Comparison of ENCODE assay signal across 8 cellular contexts in the genomic region with DNA sequence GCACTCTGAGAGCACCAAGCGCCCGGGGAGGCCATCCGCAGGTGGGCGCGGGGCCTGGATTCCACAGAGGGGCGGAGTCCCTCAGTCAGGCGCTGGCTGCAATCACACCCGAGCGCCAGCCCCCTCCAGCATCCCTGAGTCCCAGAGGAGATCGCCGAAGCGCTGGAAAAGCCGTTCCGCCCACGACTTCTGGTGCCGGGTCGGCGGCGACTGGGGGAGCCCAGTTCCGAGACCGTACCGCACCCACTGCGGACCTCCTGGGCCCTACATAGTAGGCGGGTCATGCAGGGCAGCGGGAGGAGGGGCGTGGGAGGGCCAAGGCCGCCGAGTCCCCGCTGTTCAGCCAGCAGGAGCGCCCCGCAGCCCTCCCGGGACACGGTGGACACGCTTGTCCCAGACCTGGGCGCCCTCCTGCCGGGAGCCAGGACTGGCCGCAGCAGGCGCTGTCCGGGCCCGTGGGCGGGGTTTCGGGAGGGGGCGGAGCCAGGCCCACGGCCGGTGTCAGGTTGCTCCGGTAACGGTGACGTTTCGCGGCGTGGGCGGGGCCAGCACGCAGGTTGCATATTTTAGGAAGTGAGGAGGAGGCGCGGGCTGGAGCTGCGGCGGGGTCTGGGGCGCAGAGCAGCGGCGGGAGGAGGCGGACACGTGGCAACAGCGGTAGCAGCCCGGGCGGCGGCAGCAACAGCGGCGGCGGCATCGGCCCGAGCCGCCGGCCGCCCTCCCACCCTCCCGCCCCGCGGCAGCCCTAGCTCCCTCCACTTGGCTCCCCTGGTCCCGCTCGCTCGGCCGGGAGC.
DNase-seq lines count a peak whose midpoint lies in the region; ATAC-seq and TF ChIP-seq lines count a peak whose summit lies in the region.

A gene (plus strand): TSS at position 594 of the 794 bp plus-strand sequence. CDS start 268 bp downstream, outside the sequence.

- ATAC-seq in HG03432 (IDR thresholded peaks at IDR 0.05; ENCODE audit: unreplicated experiment), result peak; percentile 72
- ATAC-seq in activated CD4-positive, CD25-positive, alpha-beta regulatory T cell treated with anti-CD3 and anti-CD28 coated beads, Interleukin-2, amount 50 U/mL, for 24 hours, result peak; percentile 63 to 68
- ATAC-seq in central memory CD8-positive, alpha-beta T cell (replicated peaks; ENCODE audit: extremely low read depth, poor library complexity, severe bottlenecking), result peak; percentile 66

- DNase-seq in AML-193 (lab: John Stamatoyannopoulos, UW) (peak; percentile 78 to 80), NCI-H446 treated with DMSO at 0.1 percent for 48 hours (lab: John Stamatoyannopoulos, UW) (peak; percentile 73), islet precursor cell (peak; percentile 99)
- peak; percentile 95 to 98 for DNase-seq in central memory CD8-positive, alpha-beta T cell (ENCODE audit: low spot score in 2 of 2)
- peak; percentile 99 for DNase-seq in stimulated activated CD4-positive, alpha-beta T cell treated with anti-CD3 and anti-CD28 coated beads, Interleukin-12 subunit alpha, Interleukin-12 subunit beta, amount 100 ng/mL, for 4 hours

- H3K9me3 Mint-ChIP-seq in central memory CD8-positive, alpha-beta T cell, result no peaks in the 10 kb centered on the region

- peak within 1 kb of the TSS; percentile 98 for H3K27ac Mint-ChIP-seq in central memory CD8-positive, alpha-beta T cell (ENCODE audit: low read depth)

- H3K36me3 Mint-ChIP-seq in central memory CD8-positive, alpha-beta T cell (ENCODE audit: insufficient read depth), result peaks cover 32% of the 10 kb centered on the region

- H3K27me3 Mint-ChIP-seq in central memory CD8-positive, alpha-beta T cell, result no peaks in the 10 kb centered on the region

- peak; percentile 94 for TF ChIP-seq POLR2A in GM19193 (IDR thresholded peaks at IDR 0.05; ENCODE audit: extremely low read depth, insufficient read depth, insufficient read length)

- peak within 1 kb of the TSS; percentile 93 for H3K4me3 Mint-ChIP-seq in central memory CD8-positive, alpha-beta T cell

- peaks cover 38% of the 10 kb centered on the region for H3K4me1 Mint-ChIP-seq in central memory CD8-positive, alpha-beta T cell

Comparison
In these comparisons a context has a peak if more than half of its experiments do, and no peak if none do; other contexts are left out.
1. Peak in every context shown above with its lines: DNase-seq and ATAC-seq.